In the genomic region with DNA sequence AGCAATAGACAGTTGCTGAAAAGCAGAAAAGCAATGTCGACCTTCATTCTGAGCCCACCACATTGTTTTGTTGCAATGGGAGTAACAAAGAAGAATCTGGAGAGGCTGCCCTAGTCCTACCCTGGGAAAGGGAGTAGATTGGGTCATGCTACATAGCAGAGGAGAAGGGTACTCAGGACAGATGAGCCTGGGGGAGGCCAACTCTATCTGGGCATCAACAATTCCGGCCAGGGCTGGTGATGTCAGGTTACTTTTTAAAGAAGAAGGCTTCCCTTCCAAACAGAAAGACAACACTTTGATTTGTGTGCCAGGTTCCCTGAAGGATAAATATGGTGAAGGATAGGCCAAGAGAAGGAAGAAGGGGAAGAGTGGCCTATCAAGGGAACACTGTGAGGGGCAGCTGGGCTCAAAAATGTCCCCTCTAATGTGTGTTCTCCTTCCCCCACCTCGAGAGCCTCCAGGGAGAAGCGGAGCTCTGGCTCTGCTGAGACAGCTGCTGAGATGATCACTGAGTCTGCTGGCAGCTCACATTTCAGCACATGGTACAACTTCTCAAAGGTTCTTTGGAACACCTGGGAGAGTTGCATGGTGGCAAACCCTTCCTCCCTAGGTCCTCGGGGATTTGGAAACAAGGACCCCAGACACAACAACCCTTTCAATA, we compare ENCODE assay signal across 22 cellular contexts.
"Had no signal": no experiment of that assay in that cellular context is flagged by ENCODE, and none has a peak within 500 bp of the region (broad histone marks: within the 10 kb centered on the region; RNA-seq: fewer than 3 reads in every experiment).

No MANE protein-coding gene starts in this region.

- H3K9ac ChIP-seq: parathyroid adenoma had no signal

- H3K27me3 Mint-ChIP-seq: activated naive CD4-positive, alpha-beta T cell treated with anti-CD3 and anti-CD28 coated beads, Interleukin-2, amount 10 ng/mL, durations not matched to agents 7 days and 5 days; activated naive CD8-positive, alpha-beta T cell treated with anti-CD3 and anti-CD28 coated beads, Interleukin-2, amount 50 U/mL, for 24 hours; natural killer cell treated with Interleukin-12 subunit alpha and Interleukin-12 subunit beta and Interleukin-15 and Interleukin-18, amount 100 ng/mL, for 72 hours; stimulated activated naive B cell treated with anti-CD40 and anti-IgM and Interleukin-4, amounts not matched to agents 10 μg/mL and 1 μg/mL and 100 μg/mL, for 72 hours had no signal

- H3K36me3 ChIP-seq: transverse colon had no signal

- H3K9me3 ChIP-seq: body of pancreas, heart left ventricle, lower lobe of right lung, right lobe of liver, transverse colon, vagina had no signal

- H3K4me3 ChIP-seq: body of pancreas, cardiac muscle cell, heart left ventricle, lower lobe of right lung, right lobe of liver, transverse colon, vagina had no signal

- H2AFZ ChIP-seq: parathyroid adenoma had no signal

- H3K27ac Mint-ChIP-seq: activated naive CD4-positive, alpha-beta T cell treated with anti-CD3 and anti-CD28 coated beads, Interleukin-2, amount 10 ng/mL, durations not matched to agents 7 days and 5 days; activated naive CD8-positive, alpha-beta T cell treated with anti-CD3 and anti-CD28 coated beads, Interleukin-2, amount 50 U/mL, for 24 hours; endodermal cell; natural killer cell treated with Interleukin-12 subunit alpha and Interleukin-12 subunit beta and Interleukin-15 and Interleukin-18, amount 100 ng/mL, for 72 hours; stimulated activated naive B cell treated with anti-CD40 and anti-IgM and Interleukin-4, amounts not matched to agents 10 μg/mL and 1 μg/mL and 100 μg/mL, for 72 hours; WTC11 had no signal

- H3K27ac ChIP-seq: body of pancreas, cardiac muscle cell, lower lobe of right lung, parathyroid adenoma, right lobe of liver, transverse colon, vagina had no signal

- H3K27me3 ChIP-seq: body of pancreas, cardiac muscle cell, heart left ventricle, right lobe of liver, transverse colon, vagina had no signal

- H3K4me3 Mint-ChIP-seq: activated naive CD4-positive, alpha-beta T cell treated with anti-CD3 and anti-CD28 coated beads, Interleukin-2, amount 10 ng/mL, durations not matched to agents 7 days and 5 days; activated naive CD8-positive, alpha-beta T cell treated with anti-CD3 and anti-CD28 coated beads, Interleukin-2, amount 50 U/mL, for 24 hours; activated T-cell treated with anti-CD3 and anti-CD28 coated beads, Interleukin-2, amount 50 U/mL, for 4 hours; endodermal cell; natural killer cell treated with Interleukin-12 subunit alpha and Interleukin-12 subunit beta and Interleukin-15 and Interleukin-18, amount 100 ng/mL, for 72 hours; stimulated activated naive B cell treated with anti-CD40 and anti-IgM and Interleukin-4, amounts not matched to agents 10 μg/mL and 1 μg/mL and 100 μg/mL, for 72 hours; WTC11 had no signal

- H3K9me3 Mint-ChIP-seq: activated naive CD4-positive, alpha-beta T cell treated with anti-CD3 and anti-CD28 coated beads, Interleukin-2, amount 10 ng/mL, durations not matched to agents 7 days and 5 days; activated naive CD8-positive, alpha-beta T cell treated with anti-CD3 and anti-CD28 coated beads, Interleukin-2, amount 50 U/mL, for 24 hours; activated T-cell treated with anti-CD3 and anti-CD28 coated beads, Interleukin-2, amount 50 U/mL, for 4 hours; endodermal cell; natural killer cell treated with Interleukin-12 subunit alpha and Interleukin-12 subunit beta and Interleukin-15 and Interleukin-18, amount 100 ng/mL, for 72 hours; stimulated activated naive B cell treated with anti-CD40 and anti-IgM and Interleukin-4, amounts not matched to agents 10 μg/mL and 1 μg/mL and 100 μg/mL, for 72 hours; WTC11 had no signal

- DNase-seq: activated CD4-positive, alpha-beta T cell treated with anti-CD3 and anti-CD28 coated beads, Interleukin-2, amount 50 U/mL, for 48 hours; activated CD8-positive, alpha-beta memory T cell treated with anti-CD3 and anti-CD28 coated beads, Interleukin-2, amount 50 U/mL, for 48 hours; activated naive CD4-positive, alpha-beta T cell treated with anti-CD3 and anti-CD28 coated beads, Interleukin-2, amount 10 ng/mL, durations not matched to agents 7 days and 5 days; activated naive CD8-positive, alpha-beta T cell treated with anti-CD3 and anti-CD28 coated beads, Interleukin-2, amount 50 U/mL, for 24 hours; activated T-cell treated with anti-CD3 and anti-CD28 coated beads, Interleukin-2, amount 50 U/mL, for 4 hours; body of pancreas; cortex of kidney; endodermal cell; heart left ventricle; left colon; lower lobe of right lung; right lobe of liver; stimulated activated CD4-positive, alpha-beta T cell treated with anti-CD3 and anti-CD28 coated beads, Interleukin-2, amount 100 ng/mL, for 48 hours; stimulated activated CD8-positive, alpha-beta memory T cell treated with anti-CD3 and anti-CD28 coated beads, Interleukin-4, amount 100 ng/mL, for 48 hours; stimulated activated naive B cell treated with anti-CD40 and anti-IgM and Interleukin-4, amounts not matched to agents 10 μg/mL and 1 μg/mL and 100 μg/mL, for 72 hours; T1000; transverse colon had no signal

- H3K36me3 Mint-ChIP-seq: natural killer cell treated with Interleukin-12 subunit alpha and Interleukin-12 subunit beta and Interleukin-15 and Interleukin-18, amount 100 ng/mL, for 72 hours; WTC11 had no signal

- ATAC-seq: activated naive CD8-positive, alpha-beta T cell treated with anti-CD3 and anti-CD28 coated beads, Interleukin-2, amount 50 U/mL, for 24 hours; activated T-cell treated with anti-CD3 and anti-CD28 coated beads, Interleukin-2, amount 50 U/mL, for 4 hours; body of pancreas; heart left ventricle; left colon; lower lobe of right lung; natural killer cell treated with Interleukin-12 subunit alpha and Interleukin-12 subunit beta and Interleukin-15 and Interleukin-18, amount 100 ng/mL, for 72 hours; right lobe of liver; stimulated activated naive B cell treated with anti-CD40 and anti-IgM and Interleukin-4, amounts not matched to agents 10 μg/mL and 1 μg/mL and 100 μg/mL, for 72 hours; WTC11 had no signal
